ENCODE assay signal across 8 cellular contexts in the genomic region with DNA sequence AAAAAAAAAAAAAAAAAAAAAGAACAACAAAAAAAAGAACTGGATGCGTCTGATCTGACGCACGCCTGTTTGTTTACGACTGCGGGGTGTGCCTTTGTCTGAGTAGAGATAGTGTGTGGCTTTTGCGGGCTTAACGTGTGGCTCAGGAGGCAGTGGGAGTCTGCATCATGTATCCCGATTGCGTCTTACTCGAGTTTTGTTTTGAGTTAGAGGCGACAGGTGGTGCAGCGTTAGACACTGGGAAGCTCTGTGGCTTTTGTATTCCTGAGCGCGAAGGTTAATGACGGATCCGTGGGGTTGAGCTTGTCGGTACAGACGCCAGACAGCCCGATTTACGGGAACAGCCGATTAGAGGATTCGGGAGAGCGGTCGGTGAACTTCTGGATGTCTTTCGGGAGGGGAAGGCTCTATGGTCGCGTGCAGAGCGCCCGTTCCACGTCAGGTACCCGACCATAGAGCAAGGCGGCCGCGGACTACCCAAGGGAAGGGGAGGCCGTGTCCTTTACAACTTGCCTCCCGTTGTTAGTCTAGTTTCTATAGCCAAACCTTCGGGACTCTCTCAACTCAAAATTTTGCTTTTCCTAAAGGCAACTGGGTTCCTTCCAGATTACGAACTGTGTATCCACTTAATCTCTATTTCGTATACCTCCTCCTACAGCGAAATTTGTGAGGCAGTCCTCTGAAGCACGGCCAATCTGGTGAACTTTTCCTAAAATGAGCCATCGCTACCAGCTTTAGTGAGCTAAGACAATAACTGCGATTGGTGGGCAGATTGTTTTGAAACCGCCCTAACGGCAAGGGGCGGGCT. TPM values are rescaled to one million over a fixed set of nuclear protein-coding genes. Genes with fewer than 3 reads are reported as not detected.
DNase-seq lines count a peak whose midpoint lies in the region; ATAC-seq and TF ChIP-seq lines count a peak whose summit lies in the region.

No MANE protein-coding gene starts in this region.

- peak; percentile 5 for DNase-seq in SKM-1 (lab: John Stamatoyannopoulos, UW; ENCODE audit: unreplicated experiment)
- no peak for DNase-seq in SKM-1 treated with dmso at 0.1 percent for 144 hours (lab: John Stamatoyannopoulos, UW; ENCODE audit: unreplicated experiment)
- DNase-seq in PC-3 = peak; percentile 37
- DNase-seq in activated T-helper 1 cell treated with anti-CD3 and anti-CD28 coated beads, Interleukin-12 subunit alpha, Interleukin-12 subunit beta, Interleukin-2, Interleukin-4 antibody, amounts not matched to agents 30 ng/mL and 10 ng/mL and 1 ng/mL, durations not matched to agents 14 hours and 24 hours and 36 hours (ENCODE audit: low spot score) = peak; percentile 81
- DNase-seq in fibroblast of lung (ENCODE audit: low read depth in 2 of 2) = peak; percentile 74 to 81
- no peak for DNase-seq in neuronal stem cell (ENCODE audit: low spot score)

- H2BK5ac ChIP-seq in neuronal stem cell (ENCODE audit: low read length) = peak overlapping the region; percentile 91

- CTCF ChIA-PET in PC-3 (lab: Charles Lee) = interaction anchor here (0.6 to 1.4 kb wide), 3 partner anchors 34 to 499 kb away, joined by 3 to 23 read pairs (median 5); no protein-coding TSS in a partner anchor

- H3K4me1 ChIP-seq in PC-3 (ENCODE audit: insufficient read depth, low read length) (peaks cover 16% of the 10 kb centered on the region), fibroblast of lung (ENCODE audit: control insufficient read depth, extremely low read depth, insufficient read depth, low read length) (peaks cover 15% of the 10 kb centered on the region), neuronal stem cell (ENCODE audit: control insufficient read depth in 2 of 2, insufficient read depth in 1 of 2, low read depth in 1 of 2, low read length in 2 of 2) (peaks cover 8 to 13% of the 10 kb centered on the region in 2 donors), subcutaneous abdominal adipose tissue (ENCODE audit: control insufficient read depth in 5 of 5, insufficient read depth in 5 of 5, low read length in 5 of 5) (peaks cover 9 to 52% (median 45%) of the 10 kb centered on the region in 5 donors)

- peak overlapping the region; percentile 99 for H3K27ac Mint-ChIP-seq in activated T-helper 1 cell treated with anti-CD3 and anti-CD28 coated beads, Interleukin-12 subunit alpha, Interleukin-12 subunit beta, Interleukin-2, Interleukin-4 antibody, amounts not matched to agents 30 ng/mL and 10 ng/mL and 1 ng/mL, durations not matched to agents 14 hours and 24 hours and 36 hours

- H3K9ac ChIP-seq in PC-3 (ENCODE audit: low read length) = peak overlapping the region; percentile 93
- H3K9ac ChIP-seq in fibroblast of lung (ENCODE audit: insufficient read depth, low read length) = peak overlapping the region; percentile 71
- peak overlapping the region; percentile 98 for H3K9ac ChIP-seq in neuronal stem cell (ENCODE audit: low read depth, low read length, poor library complexity)
- H3K9ac ChIP-seq in subcutaneous abdominal adipose tissue (ENCODE audit: low read length in 5 of 5) = peak overlapping the region; percentile 75 to 94 (median 88)

- peak overlapping the region; percentile 47 for H2AK5ac ChIP-seq in neuronal stem cell (ENCODE audit: low read depth, low read length)

- no peak overlapping the region for H4K8ac ChIP-seq in neuronal stem cell (ENCODE audit: low read depth, low read length)

- H3K9me3 Mint-ChIP-seq in activated T-helper 1 cell treated with anti-CD3 and anti-CD28 coated beads, Interleukin-12 subunit alpha, Interleukin-12 subunit beta, Interleukin-2, Interleukin-4 antibody, amounts not matched to agents 30 ng/mL and 10 ng/mL and 1 ng/mL, durations not matched to agents 14 hours and 24 hours and 36 hours = no peaks in the 10 kb centered on the region

- H3K9me3 ChIP-seq in PC-3 (ENCODE audit: low read length) (no peaks in the 10 kb centered on the region), fibroblast of lung (ENCODE audit: control insufficient read depth, insufficient read depth, low read depth, low read length) (no peaks in the 10 kb centered on the region), neuronal stem cell (replicated peaks in 1 of 2; ENCODE audit: control insufficient read depth in 2 of 2, insufficient read depth in 1 of 2, low read depth in 1 of 2, low read length in 2 of 2) (no peaks in the 10 kb centered on the region), subcutaneous abdominal adipose tissue (ENCODE audit: control insufficient read depth in 5 of 5, low read length in 5 of 5) (peaks cover 0 to 3% (median 0%) of the 10 kb centered on the region in 5 donors)

- H3K36me3 Mint-ChIP-seq in activated T-helper 1 cell treated with anti-CD3 and anti-CD28 coated beads, Interleukin-12 subunit alpha, Interleukin-12 subunit beta, Interleukin-2, Interleukin-4 antibody, amounts not matched to agents 30 ng/mL and 10 ng/mL and 1 ng/mL, durations not matched to agents 14 hours and 24 hours and 36 hours (ENCODE audit: low read depth) = peaks cover 13% of the 10 kb centered on the region

- peaks cover 52% of the 10 kb centered on the region for H3K4me1 Mint-ChIP-seq in activated T-helper 1 cell treated with anti-CD3 and anti-CD28 coated beads, Interleukin-12 subunit alpha, Interleukin-12 subunit beta, Interleukin-2, Interleukin-4 antibody, amounts not matched to agents 30 ng/mL and 10 ng/mL and 1 ng/mL, durations not matched to agents 14 hours and 24 hours and 36 hours (ENCODE audit: low read depth)

- peaks cover 7% of the 10 kb centered on the region; the same call in 1 of the 2 replicates for H4K20me1 ChIP-seq in PC-3 (ENCODE audit: low read length)
- H4K20me1 ChIP-seq in fibroblast of lung (ENCODE audit: control insufficient read depth, extremely low read depth, insufficient read depth, low read length) = no peaks in the 10 kb centered on the region

- H2AFZ ChIP-seq in PC-3 (ENCODE audit: low read length) (peak overlapping the region; percentile 46), fibroblast of lung (ENCODE audit: low read length) (no peak overlapping the region), neuronal stem cell (ENCODE audit: low read length) (peak overlapping the region; percentile 78)

- peak overlapping the region; percentile 94 for H3K4me3 Mint-ChIP-seq in activated T-helper 1 cell treated with anti-CD3 and anti-CD28 coated beads, Interleukin-12 subunit alpha, Interleukin-12 subunit beta, Interleukin-2, Interleukin-4 antibody, amounts not matched to agents 30 ng/mL and 10 ng/mL and 1 ng/mL, durations not matched to agents 14 hours and 24 hours and 36 hours

- peaks cover 44% of the 10 kb centered on the region for H3K79me2 ChIP-seq in PC-3 (ENCODE audit: low read length)
- peaks cover 40% of the 10 kb centered on the region for H3K79me2 ChIP-seq in fibroblast of lung (ENCODE audit: control insufficient read depth, insufficient read depth, low read length)

- H3K27me3 ChIP-seq in PC-3 (ENCODE audit: low read length) (no peaks in the 10 kb centered on the region), fibroblast of lung (ENCODE audit: control insufficient read depth, insufficient read depth, low read length) (no peaks in the 10 kb centered on the region), neuronal stem cell (ENCODE audit: control insufficient read depth in 3 of 3, insufficient read depth in 3 of 3, low read depth in 1 of 3, low read length in 3 of 3) (no peaks in the 10 kb centered on the region), subcutaneous abdominal adipose tissue (ENCODE audit: control insufficient read depth in 5 of 5, insufficient read depth in 4 of 5, low read length in 5 of 5) (no peaks in the 10 kb centered on the region)

- intact Hi-C loops in PC-3 (cut with micrococcal nuclease) = loop anchor here (2.0 kb wide), 1 partner anchor 38 kb away; no protein-coding TSS in a partner anchor
- intact Hi-C loops in activated T-helper 1 cell treated with anti-CD3 and anti-CD28 coated beads, Interleukin-12 subunit alpha, Interleukin-12 subunit beta, Interleukin-2, Interleukin-4 antibody, amounts not matched to agents 30 ng/mL and 10 ng/mL and 1 ng/mL, durations not matched to agents 14 hours and 24 hours and 36 hours (cut with micrococcal nuclease) = loop anchor here (1.0 to 10.0 kb wide), 17 partner anchors 39 to 1851 kb away; a partner anchor contains a TSS

- no peaks in the 10 kb centered on the region for H3K9me2 ChIP-seq in PC-3 (replicated peaks; ENCODE audit: low read length)

- TSS peak; percentile 96 for BruUV-seq in PC-3 (replicated peaks; lab: Mats Ljungman, UMichigan)

- peak overlapping the region; percentile 82 for H3K27ac ChIP-seq in PC-3 (ENCODE audit: low read length)
- H3K27ac ChIP-seq in fibroblast of lung (ENCODE audit: insufficient read depth, low read length) = peak overlapping the region; percentile 93
- H3K27ac ChIP-seq in neuronal stem cell (replicated peaks; ENCODE audit: low read length) = peak overlapping the region; percentile 94
- H3K27ac ChIP-seq in subcutaneous abdominal adipose tissue (ENCODE audit: low read depth, low read length) = peak overlapping the region; percentile 98

- H3K4ac ChIP-seq in neuronal stem cell (ENCODE audit: low read length) = no peak overlapping the region

- H3K23ac ChIP-seq in neuronal stem cell (ENCODE audit: low read depth, low read length, poor library complexity) = no peak overlapping the region

- peak overlapping the region; percentile 96 for H3K18ac ChIP-seq in neuronal stem cell (ENCODE audit: low read length)

- no peak overlapping the region for H3K14ac ChIP-seq in neuronal stem cell (ENCODE audit: low read length)

- H3F3A ChIP-seq in PC-3 (ENCODE audit: low read length, unreplicated experiment) = peaks cover 9% of the 10 kb centered on the region

- POLR2A ChIA-PET in PC-3 (lab: Charles Lee; ENCODE audit: unreplicated experiment) = interaction anchor here (0.6 to 1.9 kb wide), 3 partner anchors 44 to 661 kb away, joined by 5 to 22 read pairs (median 8); a partner anchor contains a TSS

- no peak overlapping the region for H2BK120ac ChIP-seq in neuronal stem cell (ENCODE audit: low read depth, low read length)

- H2BK12ac ChIP-seq in neuronal stem cell (ENCODE audit: low read length) = no peak overlapping the region

- H4K91ac ChIP-seq in neuronal stem cell (ENCODE audit: low read depth, low read length, poor library complexity) = no peak overlapping the region

- H3K36me3 ChIP-seq in PC-3 (ENCODE audit: low read depth, low read length) (peaks cover 18% of the 10 kb centered on the region), fibroblast of lung (ENCODE audit: control insufficient read depth, insufficient read depth, low read length) (peaks cover 16% of the 10 kb centered on the region), neuronal stem cell (replicated peaks in 1 of 2; ENCODE audit: control insufficient read depth in 2 of 2, insufficient read depth in 2 of 2, low read length in 2 of 2) (peaks cover 15 to 45% of the 10 kb centered on the region in 2 donors), subcutaneous abdominal adipose tissue (ENCODE audit: control insufficient read depth in 5 of 5, insufficient read depth in 5 of 5, low read length in 5 of 5) (peaks cover 4 to 23% (median 19%) of the 10 kb centered on the region in 5 donors)

- H3K4me3 ChIP-seq in PC-3 (ENCODE audit: low read length) (peak overlapping the region; percentile 92), fibroblast of lung (replicated peaks in 1 of 4; ENCODE audit: control extremely low read depth in 1 of 4, insufficient read depth in 1 of 4, low read depth in 3 of 4, low read length in 4 of 4) (peak overlapping the region; percentile 45 to 95 (median 68)), neuronal stem cell (ENCODE audit: low read length in 2 of 2) (peak overlapping the region; percentile 89 to 96), subcutaneous abdominal adipose tissue (ENCODE audit: low read depth in 1 of 5, low read length in 5 of 5) (peak overlapping the region; percentile 84 to 96 (median 88))

- WGBS in neuronal stem cell (ENCODE audit: extremely low coverage in 2 of 2, insufficient read length in 2 of 2, insufficient replicate concordance in 1 of 2), 2 donors = no CpG with 5 or more reads among the region's 46 CpGs

- ATAC-seq in HG03280 (IDR thresholded peaks at IDR 0.05; ENCODE audit: unreplicated experiment) = peak; percentile 4
- peak; percentile 14 for ATAC-seq in PC-3

- TF ChIP-seq CTCF in PC-3 (conservative IDR thresholded peaks at IDR 0.05; ENCODE audit: low read depth, low read length) = no peak
- no peak for TF ChIP-seq CTCF in fibroblast of lung (conservative IDR thresholded peaks at IDR 0.05 in 1 of 2, IDR thresholded peaks at IDR 0.05 in 1 of 2; ENCODE audit: low read depth in 1 of 2, low read length in 2 of 2)

- H3K4me2 ChIP-seq in PC-3 (ENCODE audit: low read length) (peak overlapping the region; percentile 97), fibroblast of lung (ENCODE audit: extremely low read depth, insufficient read depth, low read length) (peak overlapping the region; percentile 95), neuronal stem cell (ENCODE audit: insufficient read depth, low read length, poor library complexity, severe bottlenecking) (peak overlapping the region; percentile 82)

- peak overlapping the region; percentile 53 for H2BK15ac ChIP-seq in neuronal stem cell (ENCODE audit: low read length)

- no peaks in the 10 kb centered on the region for H3K79me1 ChIP-seq in neuronal stem cell (ENCODE audit: low read depth, low read length)

- no peaks in the 10 kb centered on the region for H3K27me3 Mint-ChIP-seq in activated T-helper 1 cell treated with anti-CD3 and anti-CD28 coated beads, Interleukin-12 subunit alpha, Interleukin-12 subunit beta, Interleukin-2, Interleukin-4 antibody, amounts not matched to agents 30 ng/mL and 10 ng/mL and 1 ng/mL, durations not matched to agents 14 hours and 24 hours and 36 hours (ENCODE audit: insufficient read depth)

RNA-seq across cellular contexts. Expression of a gene that starts 0.9 kb away (rescaled TPM):
- total RNA-seq in PC-3 (2014; rRNA removed) (158 and 198 TPM in 2 replicates), fibroblast of lung (47.3 and 58.1 TPM in 2 replicates)
- 254 and 264 TPM in 2 replicates for total RNA-seq in activated T-helper 1 cell treated with anti-CD3 and anti-CD28 coated beads, Interleukin-12 subunit alpha, Interleukin-12 subunit beta, Interleukin-2, Interleukin-4 antibody, amounts not matched to agents 30 ng/mL and 10 ng/mL and 1 ng/mL, durations not matched to agents 14 hours and 24 hours and 36 hours
- polyA plus RNA-seq in fibroblast of lung = 36.4 and 60.4 TPM in 2 replicates
- polyA plus RNA-seq in fibroblast of lung (2012) = 121 and 163 TPM in 2 replicates
- polyA minus RNA-seq in fibroblast of lung (ENCODE audit: low replicate concordance) = 123 and 228 TPM in 2 replicates
- polyA plus RNA-seq in neuronal stem cell (2013, experiment 1 of 2) = 268 TPM
- polyA plus RNA-seq in neuronal stem cell (2013, experiment 2 of 2) = 278 TPM

RNA-seq across cellular contexts. Expression of a gene that starts 44.2 kb away (rescaled TPM):
- total RNA-seq in PC-3 (2014; rRNA removed) = 172 and 202 TPM in 2 replicates
- 0.17 and 0.18 TPM in 2 replicates for total RNA-seq in activated T-helper 1 cell treated with anti-CD3 and anti-CD28 coated beads, Interleukin-12 subunit alpha, Interleukin-12 subunit beta, Interleukin-2, Interleukin-4 antibody, amounts not matched to agents 30 ng/mL and 10 ng/mL and 1 ng/mL, durations not matched to agents 14 hours and 24 hours and 36 hours
- total RNA-seq in fibroblast of lung = 107 and 223 TPM in 2 replicates
- 231 and 319 TPM in 2 replicates for polyA plus RNA-seq in fibroblast of lung
- polyA plus RNA-seq in fibroblast of lung (2012) = 332 and 351 TPM in 2 replicates
- 2,777 and 4,130 TPM in 2 replicates for polyA minus RNA-seq in fibroblast of lung (ENCODE audit: low replicate concordance)
- 35.0 TPM for polyA plus RNA-seq in neuronal stem cell (2013, experiment 1 of 2)
- 35.2 TPM for polyA plus RNA-seq in neuronal stem cell (2013, experiment 2 of 2)

RNA-seq across cellular contexts. Expression of a gene that starts 46.7 kb away (rescaled TPM):
- total RNA-seq in PC-3 (2014; rRNA removed) (18.3 and 18.4 TPM in 2 replicates), fibroblast of lung (5.9 and 7.8 TPM in 2 replicates)
- total RNA-seq in activated T-helper 1 cell treated with anti-CD3 and anti-CD28 coated beads, Interleukin-12 subunit alpha, Interleukin-12 subunit beta, Interleukin-2, Interleukin-4 antibody, amounts not matched to agents 30 ng/mL and 10 ng/mL and 1 ng/mL, durations not matched to agents 14 hours and 24 hours and 36 hours = 35.3 and 36.1 TPM in 2 replicates
- polyA plus RNA-seq in fibroblast of lung = 6.3 and 9.9 TPM in 2 replicates
- polyA plus RNA-seq in fibroblast of lung (2012) = 14.8 and 18.5 TPM in 2 replicates
- polyA minus RNA-seq in fibroblast of lung (ENCODE audit: low replicate concordance) = 23.9 and 35.2 TPM in 2 replicates
- polyA plus RNA-seq in neuronal stem cell (2013, experiment 1 of 2) = 21.6 TPM
- 20.9 TPM for polyA plus RNA-seq in neuronal stem cell (2013, experiment 2 of 2)

Comparison
In these comparisons a context has a peak if more than half of its experiments do, and no peak if none do; other contexts are left out.
1. DNase-seq: peak in SKM-1 (single experiment), PC-3 (single experiment), activated T-helper 1 cell treated with anti-CD3 and anti-CD28 coated beads, Interleukin-12 subunit alpha, Interleukin-12 subunit beta, Interleukin-2, Interleukin-4 antibody, amounts not matched to agents 30 ng/mL and 10 ng/mL and 1 ng/mL, durations not matched to agents 14 hours and 24 hours and 36 hours (single experiment) and fibroblast of lung (2 of 2); none in SKM-1 treated with dmso at 0.1 percent for 144 hours (single experiment) and neuronal stem cell (single experiment).
2. RNA of a gene that starts 44.2 kb away (total RNA-seq): 107 to 223 TPM in fibroblast of lung and 172 to 202 TPM in PC-3; 0.17 to 0.18 TPM in activated T-helper 1 cell treated with anti-CD3 and anti-CD28 coated beads, Interleukin-12 subunit alpha, Interleukin-12 subunit beta, Interleukin-2, Interleukin-4 antibody, amounts not matched to agents 30 ng/mL and 10 ng/mL and 1 ng/mL, durations not matched to agents 14 hours and 24 hours and 36 hours; every median in the first group is over 10 times any median in the second.
3. Peak in every context shown above with its lines, with median percentiles within 50 percentile points of each other: H3K27ac ChIP-seq, H3K4me2 ChIP-seq, H3K4me3 ChIP-seq and H3K9ac ChIP-seq.